In the genomic region with DNA sequence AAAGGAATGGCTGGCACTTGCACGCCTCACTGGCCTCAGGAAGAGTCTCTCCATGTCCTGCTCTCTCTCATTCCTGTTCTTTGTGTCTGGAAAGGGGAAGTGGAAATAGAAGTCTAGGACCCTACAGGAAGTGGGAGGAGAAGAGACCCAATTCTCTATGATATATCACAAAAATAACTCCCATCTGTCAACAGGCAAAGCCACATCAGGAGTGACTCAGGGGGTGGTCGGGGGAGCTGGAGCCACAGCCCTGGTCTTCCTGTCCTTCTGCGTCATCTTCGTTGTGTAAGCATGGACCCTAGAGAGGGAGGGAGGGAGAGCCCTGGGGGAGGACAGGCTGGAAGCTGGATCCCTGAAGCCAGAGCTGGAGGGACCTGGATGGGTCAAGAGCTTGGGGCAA, we compare ENCODE assay signal across 1 cellular context.
TF ChIP-seq lines count a peak whose summit lies in the region.

No MANE protein-coding gene starts in this region.

TF ChIP-seq in K562, 482 proteins besides CTCF, POLR2A, EP300 and RAD21 (continued from another document and continues in another):
- TF ChIP-seq RBM22 (IDR thresholded peaks at IDR 0.05; ENCODE audit: low read depth, low read length, poor library complexity, severe bottlenecking) = no peak
- TF ChIP-seq PURB (CRISPR knock-in tag; IDR thresholded peaks at IDR 0.05; ENCODE audit: low read depth) = no peak
- TF ChIP-seq CEBPB (tag; IDR thresholded peaks at IDR 0.05) = peak; percentile 40; the same call in 1 of the 2 replicates
- peak; percentile 28; the same call in 1 of the 2 replicates for TF ChIP-seq CBFA2T2 (conservative IDR thresholded peaks at IDR 0.05)
- TF ChIP-seq TBL1XR1 (IDR thresholded peaks at IDR 0.05; ENCODE audit: low read length in 2 of 2) = peak in 1 of 2 experiments; percentile 63; a peak in 1 of 4 replicates
- TF ChIP-seq ZNF124 (CRISPR knock-in tag; IDR thresholded peaks at IDR 0.05) = no peak
- TF ChIP-seq, protein P1, sequence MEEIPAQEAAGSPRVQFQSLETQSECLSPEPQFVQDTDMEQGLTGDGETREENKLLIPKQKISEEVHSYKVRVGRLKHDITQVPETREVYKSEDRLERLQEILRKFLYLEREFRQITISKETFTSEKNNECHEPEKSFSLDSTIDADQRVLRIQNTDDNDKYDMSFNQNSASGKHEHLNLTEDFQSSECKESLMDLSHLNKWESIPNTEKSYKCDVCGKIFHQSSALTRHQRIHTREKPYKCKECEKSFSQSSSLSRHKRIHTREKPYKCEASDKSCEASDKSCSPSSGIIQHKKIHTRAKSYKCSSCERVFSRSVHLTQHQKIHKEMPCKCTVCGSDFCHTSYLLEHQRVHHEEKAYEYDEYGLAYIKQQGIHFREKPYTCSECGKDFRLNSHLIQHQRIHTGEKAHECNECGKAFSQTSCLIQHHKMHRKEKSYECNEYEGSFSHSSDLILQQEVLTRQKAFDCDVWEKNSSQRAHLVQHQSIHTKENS (CRISPR knock-in tag; IDR thresholded peaks at IDR 0.05) = no peak
- TF ChIP-seq SAFB2 (IDR thresholded peaks at IDR 0.05; ENCODE audit: borderline replicate concordance, low read depth, low read length, severe bottlenecking) = no peak
- TF ChIP-seq, protein P2, sequence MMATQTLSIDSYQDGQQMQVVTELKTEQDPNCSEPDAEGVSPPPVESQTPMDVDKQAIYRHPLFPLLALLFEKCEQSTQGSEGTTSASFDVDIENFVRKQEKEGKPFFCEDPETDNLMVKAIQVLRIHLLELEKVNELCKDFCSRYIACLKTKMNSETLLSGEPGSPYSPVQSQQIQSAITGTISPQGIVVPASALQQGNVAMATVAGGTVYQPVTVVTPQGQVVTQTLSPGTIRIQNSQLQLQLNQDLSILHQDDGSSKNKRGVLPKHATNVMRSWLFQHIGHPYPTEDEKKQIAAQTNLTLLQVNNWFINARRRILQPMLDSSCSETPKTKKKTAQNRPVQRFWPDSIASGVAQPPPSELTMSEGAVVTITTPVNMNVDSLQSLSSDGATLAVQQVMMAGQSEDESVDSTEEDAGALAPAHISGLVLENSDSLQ (IDR thresholded peaks at IDR 0.05) = peak; percentile 46; the same call in 1 of the 2 replicates
- TF ChIP-seq ZBTB1 (CRISPR knock-in tag; IDR thresholded peaks at IDR 0.05; ENCODE audit: borderline replicate concordance, low read depth) = no peak
- TF ChIP-seq, protein P3, sequence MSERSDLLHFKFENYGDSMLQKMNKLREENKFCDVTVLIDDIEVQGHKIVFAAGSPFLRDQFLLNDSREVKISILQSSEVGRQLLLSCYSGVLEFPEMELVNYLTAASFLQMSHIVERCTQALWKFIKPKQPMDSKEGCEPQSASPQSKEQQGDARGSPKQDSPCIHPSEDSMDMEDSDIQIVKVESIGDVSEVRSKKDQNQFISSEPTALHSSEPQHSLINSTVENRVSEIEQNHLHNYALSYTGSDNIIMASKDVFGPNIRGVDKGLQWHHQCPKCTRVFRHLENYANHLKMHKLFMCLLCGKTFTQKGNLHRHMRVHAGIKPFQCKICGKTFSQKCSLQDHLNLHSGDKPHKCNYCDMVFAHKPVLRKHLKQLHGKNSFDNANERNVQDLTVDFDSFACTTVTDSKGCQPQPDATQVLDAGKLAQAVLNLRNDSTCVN (CRISPR knock-in tag; IDR thresholded peaks at IDR 0.05) = no peak
- no peak for TF ChIP-seq RFX7 (CRISPR knock-in tag; IDR thresholded peaks at IDR 0.05)
- TF ChIP-seq HDAC8 (tag; IDR thresholded peaks at IDR 0.05) = no peak
- no peak for TF ChIP-seq ZNF408 (CRISPR knock-in tag; IDR thresholded peaks at IDR 0.05; ENCODE audit: low read depth)
- TF ChIP-seq, protein P4, sequence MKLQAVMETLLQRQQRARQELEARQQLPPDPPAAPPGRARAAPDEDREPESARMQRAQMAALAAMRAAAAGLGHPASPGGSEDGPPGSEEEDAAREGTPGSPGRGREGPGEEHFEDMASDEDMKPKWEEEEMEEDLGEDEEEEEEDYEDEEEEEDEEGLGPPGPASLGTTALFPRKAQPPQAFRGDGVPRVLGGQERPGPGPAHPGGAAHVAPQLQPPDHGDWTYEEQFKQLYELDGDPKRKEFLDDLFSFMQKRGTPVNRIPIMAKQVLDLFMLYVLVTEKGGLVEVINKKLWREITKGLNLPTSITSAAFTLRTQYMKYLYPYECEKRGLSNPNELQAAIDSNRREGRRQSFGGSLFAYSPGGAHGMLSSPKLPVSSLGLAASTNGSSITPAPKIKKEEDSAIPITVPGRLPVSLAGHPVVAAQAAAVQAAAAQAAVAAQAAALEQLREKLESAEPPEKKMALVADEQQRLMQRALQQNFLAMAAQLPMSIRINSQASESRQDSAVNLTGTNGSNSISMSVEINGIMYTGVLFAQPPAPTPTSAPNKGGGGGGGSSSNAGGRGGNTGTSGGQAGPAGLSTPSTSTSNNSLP (IDR thresholded peaks at IDR 0.05; ENCODE audit: borderline replicate concordance, low read depth, low read length) = 0 out of 2 replicates have a peak, but pooled peaks have one; percentile 39
- TF ChIP-seq STAT5B (CRISPR knock-in tag; IDR thresholded peaks at IDR 0.05) = no peak
- peak; percentile 8 for TF ChIP-seq FOS (IDR thresholded peaks at IDR 0.05; ENCODE audit: extremely low read depth, insufficient read length)
- no peak for TF ChIP-seq RUNX1 (IDR thresholded peaks at IDR 0.05; ENCODE audit: low read depth)
- no peak for TF ChIP-seq TEAD2 (tag; IDR thresholded peaks at IDR 0.05)
- TF ChIP-seq HIVEP1 (CRISPR knock-in tag; IDR thresholded peaks at IDR 0.05) = no peak
- TF ChIP-seq NUFIP1 (IDR thresholded peaks at IDR 0.05; ENCODE audit: partially characterized antibody) = no peak
- TF ChIP-seq ZKSCAN8 (CRISPR knock-in tag; IDR thresholded peaks at IDR 0.05) = no peak
- TF ChIP-seq, protein P5, sequence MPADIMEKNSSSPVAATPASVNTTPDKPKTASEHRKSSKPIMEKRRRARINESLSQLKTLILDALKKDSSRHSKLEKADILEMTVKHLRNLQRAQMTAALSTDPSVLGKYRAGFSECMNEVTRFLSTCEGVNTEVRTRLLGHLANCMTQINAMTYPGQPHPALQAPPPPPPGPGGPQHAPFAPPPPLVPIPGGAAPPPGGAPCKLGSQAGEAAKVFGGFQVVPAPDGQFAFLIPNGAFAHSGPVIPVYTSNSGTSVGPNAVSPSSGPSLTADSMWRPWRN (IDR thresholded peaks at IDR 0.05; ENCODE audit: low read depth) = peak; percentile 61; the same call in 1 of the 2 replicates
- TF ChIP-seq KLF16 (IDR thresholded peaks at IDR 0.05) = peak; percentile 68; the same call in 1 of the 2 replicates
- TF ChIP-seq, protein P6, sequence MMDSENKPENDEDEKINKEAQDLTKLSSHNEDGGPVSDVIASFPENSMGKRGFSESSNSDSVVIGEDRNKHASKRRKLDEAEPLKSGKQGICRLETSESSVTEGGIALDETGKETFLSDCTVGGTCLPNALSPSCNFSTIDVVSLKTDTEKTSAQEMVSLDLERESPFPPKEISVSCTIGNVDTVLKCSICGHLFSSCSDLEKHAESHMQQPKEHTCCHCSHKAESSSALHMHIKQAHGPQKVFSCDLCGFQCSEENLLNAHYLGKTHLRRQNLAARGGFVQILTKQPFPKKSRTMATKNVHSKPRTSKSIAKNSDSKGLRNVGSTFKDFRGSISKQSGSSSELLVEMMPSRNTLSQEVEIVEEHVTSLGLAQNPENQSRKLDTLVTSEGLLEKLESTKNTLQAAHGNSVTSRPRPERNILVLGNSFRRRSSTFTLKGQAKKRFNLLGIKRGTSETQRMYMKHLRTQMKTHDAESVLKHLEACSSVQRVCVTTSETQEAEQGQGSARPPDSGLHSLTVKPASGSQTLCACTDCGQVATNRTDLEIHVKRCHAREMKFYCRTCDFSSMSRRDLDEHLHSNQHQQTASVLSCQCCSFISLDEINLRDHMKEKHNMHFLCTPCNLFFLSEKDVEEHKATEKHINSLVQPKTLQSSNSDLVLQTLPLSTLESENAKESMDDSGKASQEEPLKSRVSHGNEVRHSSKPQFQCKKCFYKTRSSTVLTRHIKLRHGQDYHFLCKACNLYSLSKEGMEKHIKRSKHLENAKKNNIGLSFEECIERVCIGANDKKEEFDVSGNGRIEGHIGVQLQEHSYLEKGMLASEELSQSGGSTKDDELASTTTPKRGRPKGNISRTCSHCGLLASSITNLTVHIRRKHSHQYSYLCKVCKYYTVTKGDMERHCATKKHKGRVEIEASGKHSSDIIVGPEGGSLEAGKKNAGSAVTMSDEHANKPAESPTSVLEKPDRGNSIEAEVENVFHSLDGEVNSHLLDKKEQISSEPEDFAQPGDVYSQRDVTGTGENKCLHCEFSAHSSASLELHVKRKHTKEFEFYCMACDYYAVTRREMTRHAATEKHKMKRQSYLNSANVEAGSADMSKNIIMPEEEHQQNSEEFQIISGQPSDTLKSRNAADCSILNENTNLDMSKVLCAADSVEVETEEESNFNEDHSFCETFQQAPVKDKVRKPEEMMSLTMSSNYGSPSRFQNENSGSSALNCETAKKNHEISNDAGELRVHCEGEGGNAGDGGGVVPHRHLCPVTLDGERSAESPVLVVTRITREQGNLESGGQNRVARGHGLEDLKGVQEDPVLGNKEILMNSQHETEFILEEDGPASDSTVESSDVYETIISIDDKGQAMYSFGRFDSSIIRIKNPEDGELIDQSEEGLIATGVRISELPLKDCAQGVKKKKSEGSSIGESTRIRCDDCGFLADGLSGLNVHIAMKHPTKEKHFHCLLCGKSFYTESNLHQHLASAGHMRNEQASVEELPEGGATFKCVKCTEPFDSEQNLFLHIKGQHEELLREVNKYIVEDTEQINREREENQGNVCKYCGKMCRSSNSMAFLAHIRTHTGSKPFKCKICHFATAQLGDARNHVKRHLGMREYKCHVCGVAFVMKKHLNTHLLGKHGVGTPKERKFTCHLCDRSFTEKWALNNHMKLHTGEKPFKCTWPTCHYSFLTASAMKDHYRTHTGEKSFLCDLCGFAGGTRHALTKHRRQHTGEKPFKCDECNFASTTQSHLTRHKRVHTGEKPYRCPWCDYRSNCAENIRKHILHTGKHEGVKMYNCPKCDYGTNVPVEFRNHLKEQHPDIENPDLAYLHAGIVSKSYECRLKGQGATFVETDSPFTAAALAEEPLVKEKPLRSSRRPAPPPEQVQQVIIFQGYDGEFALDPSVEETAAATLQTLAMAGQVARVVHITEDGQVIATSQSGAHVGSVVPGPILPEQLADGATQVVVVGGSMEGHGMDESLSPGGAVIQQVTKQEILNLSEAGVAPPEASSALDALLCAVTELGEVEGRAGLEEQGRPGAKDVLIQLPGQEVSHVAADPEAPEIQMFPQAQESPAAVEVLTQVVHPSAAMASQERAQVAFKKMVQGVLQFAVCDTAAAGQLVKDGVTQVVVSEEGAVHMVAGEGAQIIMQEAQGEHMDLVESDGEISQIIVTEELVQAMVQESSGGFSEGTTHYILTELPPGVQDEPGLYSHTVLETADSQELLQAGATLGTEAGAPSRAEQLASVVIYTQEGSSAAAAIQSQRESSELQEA (IDR thresholded peaks at IDR 0.05; ENCODE audit: low read depth) = no peak
- peak; percentile 44; the same call in 1 of the 2 replicates for TF ChIP-seq MEF2A (IDR thresholded peaks at IDR 0.05; ENCODE audit: control insufficient read depth, low read depth, low read length)
- TF ChIP-seq HNRNPL (IDR thresholded peaks at IDR 0.05; ENCODE audit: low read depth, low read length) = no peak
- TF ChIP-seq CREM (IDR thresholded peaks at IDR 0.05; ENCODE audit: low read depth) = peak; percentile 91
- TF ChIP-seq MTF1 (CRISPR knock-in tag; IDR thresholded peaks at IDR 0.05; ENCODE audit: borderline replicate concordance) = no peak
- peak; percentile 85 for TF ChIP-seq GABPA (tag; conservative IDR thresholded peaks at IDR 0.05; ENCODE audit: low read depth)
- TF ChIP-seq, protein P7, sequence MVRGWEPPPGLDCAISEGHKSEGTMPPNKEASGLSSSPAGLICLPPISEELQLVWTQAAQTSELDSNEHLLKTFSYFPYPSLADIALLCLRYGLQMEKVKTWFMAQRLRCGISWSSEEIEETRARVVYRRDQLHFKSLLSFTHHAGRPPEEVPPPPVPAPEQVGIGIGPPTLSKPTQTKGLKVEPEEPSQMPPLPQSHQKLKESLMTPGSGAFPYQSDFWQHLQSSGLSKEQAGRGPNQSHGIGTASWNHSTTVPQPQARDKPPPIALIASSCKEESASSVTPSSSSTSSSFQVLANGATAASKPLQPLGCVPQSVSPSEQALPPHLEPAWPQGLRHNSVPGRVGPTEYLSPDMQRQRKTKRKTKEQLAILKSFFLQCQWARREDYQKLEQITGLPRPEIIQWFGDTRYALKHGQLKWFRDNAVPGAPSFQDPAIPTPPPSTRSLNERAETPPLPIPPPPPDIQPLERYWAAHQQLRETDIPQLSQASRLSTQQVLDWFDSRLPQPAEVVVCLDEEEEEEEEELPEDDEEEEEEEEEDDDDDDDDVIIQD (CRISPR knock-in tag; IDR thresholded peaks at IDR 0.05) = no peak
- TF ChIP-seq, protein P8, sequence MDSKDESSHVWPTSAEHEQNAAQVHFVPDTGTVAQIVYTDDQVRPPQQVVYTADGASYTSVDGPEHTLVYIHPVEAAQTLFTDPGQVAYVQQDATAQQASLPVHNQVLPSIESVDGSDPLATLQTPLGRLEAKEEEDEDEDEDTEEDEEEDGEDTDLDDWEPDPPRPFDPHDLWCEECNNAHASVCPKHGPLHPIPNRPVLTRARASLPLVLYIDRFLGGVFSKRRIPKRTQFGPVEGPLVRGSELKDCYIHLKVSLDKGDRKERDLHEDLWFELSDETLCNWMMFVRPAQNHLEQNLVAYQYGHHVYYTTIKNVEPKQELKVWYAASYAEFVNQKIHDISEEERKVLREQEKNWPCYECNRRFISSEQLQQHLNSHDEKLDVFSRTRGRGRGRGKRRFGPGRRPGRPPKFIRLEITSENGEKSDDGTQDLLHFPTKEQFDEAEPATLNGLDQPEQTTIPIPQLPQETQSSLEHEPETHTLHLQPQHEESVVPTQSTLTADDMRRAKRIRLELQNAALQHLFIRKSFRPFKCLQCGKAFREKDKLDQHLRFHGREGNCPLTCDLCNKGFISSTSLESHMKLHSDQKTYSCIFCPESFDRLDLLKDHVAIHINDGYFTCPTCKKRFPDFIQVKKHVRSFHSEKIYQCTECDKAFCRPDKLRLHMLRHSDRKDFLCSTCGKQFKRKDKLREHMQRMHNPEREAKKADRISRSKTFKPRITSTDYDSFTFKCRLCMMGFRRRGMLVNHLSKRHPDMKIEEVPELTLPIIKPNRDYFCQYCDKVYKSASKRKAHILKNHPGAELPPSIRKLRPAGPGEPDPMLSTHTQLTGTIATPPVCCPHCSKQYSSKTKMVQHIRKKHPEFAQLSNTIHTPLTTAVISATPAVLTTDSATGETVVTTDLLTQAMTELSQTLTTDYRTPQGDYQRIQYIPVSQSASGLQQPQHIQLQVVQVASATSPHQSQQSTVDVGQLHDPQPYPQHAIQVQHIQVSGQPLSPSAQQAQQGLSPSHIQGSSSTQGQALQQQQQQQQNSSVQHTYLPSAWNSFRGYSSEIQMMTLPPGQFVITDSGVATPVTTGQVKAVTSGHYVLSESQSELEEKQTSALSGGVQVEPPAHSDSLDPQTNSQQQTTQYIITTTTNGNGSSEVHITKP (IDR thresholded peaks at IDR 0.05; ENCODE audit: partially characterized antibody) = peak; percentile 30
- peak; percentile 79 for TF ChIP-seq ARID1B (IDR thresholded peaks at IDR 0.05)
- no peak for TF ChIP-seq PHTF2 (CRISPR knock-in tag; IDR thresholded peaks at IDR 0.05)
- no peak for TF ChIP-seq HDAC1 (IDR thresholded peaks at IDR 0.05)
- TF ChIP-seq, protein P9, sequence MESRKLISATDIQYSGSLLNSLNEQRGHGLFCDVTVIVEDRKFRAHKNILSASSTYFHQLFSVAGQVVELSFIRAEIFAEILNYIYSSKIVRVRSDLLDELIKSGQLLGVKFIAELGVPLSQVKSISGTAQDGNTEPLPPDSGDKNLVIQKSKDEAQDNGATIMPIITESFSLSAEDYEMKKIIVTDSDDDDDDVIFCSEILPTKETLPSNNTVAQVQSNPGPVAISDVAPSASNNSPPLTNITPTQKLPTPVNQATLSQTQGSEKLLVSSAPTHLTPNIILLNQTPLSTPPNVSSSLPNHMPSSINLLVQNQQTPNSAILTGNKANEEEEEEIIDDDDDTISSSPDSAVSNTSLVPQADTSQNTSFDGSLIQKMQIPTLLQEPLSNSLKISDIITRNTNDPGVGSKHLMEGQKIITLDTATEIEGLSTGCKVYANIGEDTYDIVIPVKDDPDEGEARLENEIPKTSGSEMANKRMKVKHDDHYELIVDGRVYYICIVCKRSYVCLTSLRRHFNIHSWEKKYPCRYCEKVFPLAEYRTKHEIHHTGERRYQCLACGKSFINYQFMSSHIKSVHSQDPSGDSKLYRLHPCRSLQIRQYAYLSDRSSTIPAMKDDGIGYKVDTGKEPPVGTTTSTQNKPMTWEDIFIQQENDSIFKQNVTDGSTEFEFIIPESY (CRISPR knock-in tag; IDR thresholded peaks at IDR 0.05) = no peak
